Comparison of ENCODE assay signal across 14 cellular contexts in the genomic region with DNA sequence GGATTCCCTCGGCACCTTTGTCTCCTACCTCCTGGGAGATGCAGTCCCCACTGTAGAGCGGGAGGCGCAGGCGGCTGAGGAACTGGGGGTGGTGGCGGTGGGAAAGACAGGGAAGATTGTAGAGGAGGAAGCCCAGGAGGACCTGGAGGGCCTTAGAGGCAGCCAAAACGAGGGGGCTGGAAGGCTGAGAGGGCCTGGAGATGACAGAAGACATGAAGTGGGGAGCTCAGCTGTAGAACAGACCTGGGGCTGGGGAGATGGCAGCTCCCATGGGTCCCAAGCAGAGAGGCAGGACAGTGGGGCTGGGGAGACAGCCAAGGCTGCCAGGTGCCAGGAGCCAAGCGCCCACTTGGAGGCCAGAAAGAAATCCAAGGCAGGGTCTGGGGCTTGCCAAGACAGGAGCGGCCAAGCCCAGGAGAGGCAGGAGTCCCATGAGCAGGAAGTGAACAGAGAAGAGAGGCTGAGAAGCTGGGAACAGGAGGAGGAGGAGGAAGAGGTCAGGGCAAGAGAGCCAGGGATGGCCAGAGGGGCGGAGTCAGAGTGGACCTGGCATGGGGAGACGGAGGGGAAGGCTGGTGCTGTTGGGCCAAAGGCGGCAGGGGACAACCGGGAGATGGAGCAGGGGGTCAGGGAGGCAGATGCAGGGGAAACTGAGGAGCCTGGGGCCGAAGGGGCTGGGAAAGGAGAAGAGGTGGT. TPM values are rescaled to one million over a fixed set of nuclear protein-coding genes. Genes with fewer than 3 reads are reported as not detected.
A peak's percentile ranks its signal among the peaks of the same experiment; 100 is the strongest.
DNase-seq lines count a peak whose midpoint lies in the region; ATAC-seq and TF ChIP-seq lines count a peak whose summit lies in the region.
"Had no signal": no experiment of that assay in that cellular context is flagged by ENCODE, and none has a peak within 500 bp of the region (broad histone marks: within the 10 kb centered on the region; RNA-seq: fewer than 3 reads in every experiment).

No MANE protein-coding gene starts in this region.

- H3K4me2 ChIP-seq in DOHH2 (ENCODE audit: low read length) (peak overlapping the region; percentile 89; the same call in 1 of the 2 replicates), OCI-LY3 (ENCODE audit: low read length) (peak overlapping the region; percentile 99), trophoblast cell (ENCODE audit: low read length) (no peak overlapping the region)

- H3K23ac ChIP-seq in trophoblast cell (ENCODE audit: low read length) = no peak overlapping the region

- peak overlapping the region; percentile 87 for H3K9ac ChIP-seq in OCI-LY3 (ENCODE audit: low read length)
- H3K9ac ChIP-seq in trophoblast cell (ENCODE audit: low read length) = no peak overlapping the region

- H3K79me1 ChIP-seq in trophoblast cell (ENCODE audit: low read length) = peaks cover 22% of the 10 kb centered on the region

- no CpG with 5 or more reads among the region's 13 CpGs for WGBS in trophoblast cell (ENCODE audit: extremely low coverage, insufficient coverage, insufficient read length)
- 83 to 87% methylated on average over 13 of the region's 13 CpGs for WGBS in testis, 2 donors

- peak overlapping the region; percentile 21 for H2AK5ac ChIP-seq in trophoblast cell (ENCODE audit: low read length)

- H3K27me3 ChIP-seq in DOHH2 (ENCODE audit: control insufficient read depth, low read length) (peaks cover 4% of the 10 kb centered on the region; the same call in 1 of the 2 replicates), OCI-LY3 (ENCODE audit: low read depth, low read length) (no peaks in the 10 kb centered on the region), trophoblast cell (ENCODE audit: insufficient read depth, low read length) (no peaks in the 10 kb centered on the region), BE2C (no peaks in the 10 kb centered on the region), testis (no peaks in the 10 kb centered on the region)

- H3K79me2 ChIP-seq in DOHH2 (ENCODE audit: control insufficient read depth, low read length) (peaks cover 12% of the 10 kb centered on the region), OCI-LY3 (ENCODE audit: low read length) (no peaks in the 10 kb centered on the region), trophoblast cell (ENCODE audit: control insufficient read depth, insufficient read depth, low read length, poor library complexity) (peaks cover 2% of the 10 kb centered on the region)

- no peak for ATAC-seq in HG02763 (IDR thresholded peaks at IDR 0.05; ENCODE audit: unreplicated experiment)

- no peaks in the 10 kb centered on the region for H3K9me3 ChIP-seq in DOHH2 (ENCODE audit: control insufficient read depth, insufficient read depth, low read length)
- H3K9me3 ChIP-seq in OCI-LY3 (ENCODE audit: insufficient read depth, low read length) = no peaks in the 10 kb centered on the region
- H3K9me3 ChIP-seq in trophoblast cell (ENCODE audit: insufficient read depth, low read depth, low read length) = no peaks in the 10 kb centered on the region
- H3K9me3 ChIP-seq in BE2C = no peaks in the 10 kb centered on the region
- no peaks in the 10 kb centered on the region for H3K9me3 ChIP-seq in testis

- peak overlapping the region; percentile 22 for H2BK5ac ChIP-seq in trophoblast cell (ENCODE audit: low read depth, low read length, poor library complexity)

- H3K4me3 ChIP-seq in DOHH2 (ENCODE audit: low read length) (peak overlapping the region; percentile 70; the same call in 1 of the 2 replicates), OCI-LY3 (ENCODE audit: low read length) (peak overlapping the region; percentile 75), trophoblast cell (ENCODE audit: low read depth, low read length) (no peak overlapping the region), BE2C (ENCODE audit: low read depth, low read length) (no peak overlapping the region), testis (no peak overlapping the region)

- peak overlapping the region; percentile 22 for H3K14ac ChIP-seq in trophoblast cell (ENCODE audit: low read length)

- H3K36me3 ChIP-seq in DOHH2 (ENCODE audit: control insufficient read depth, low read length) (no peaks in the 10 kb centered on the region), OCI-LY3 (replicated peaks; ENCODE audit: low read depth, low read length) (peaks cover 10% of the 10 kb centered on the region), trophoblast cell (ENCODE audit: control insufficient read depth in 1 of 2, insufficient read depth in 2 of 2, low read length in 2 of 2) (no peaks in the 10 kb centered on the region), BE2C (no peaks in the 10 kb centered on the region), testis (ENCODE audit: low read depth, missing control alignments) (no peaks in the 10 kb centered on the region)

- no peak for TF ChIP-seq CTCF in DOHH2 (IDR thresholded peaks at IDR 0.05; ENCODE audit: low read depth, low read length, poor library complexity, severe bottlenecking)
- no peak for TF ChIP-seq CTCF in OCI-LY3 (IDR thresholded peaks at IDR 0.05; ENCODE audit: low read depth, low read length)
- no peak for TF ChIP-seq CTCF in BE2C (IDR thresholded peaks at IDR 0.05; ENCODE audit: low read depth, low read length)
- TF ChIP-seq CTCF in testis (IDR thresholded peaks at IDR 0.05) = no peak

- no peak overlapping the region for H4K12ac ChIP-seq in trophoblast cell (ENCODE audit: low read depth, low read length)

- intact Hi-C loops in testis (cut with DNase I; ENCODE audit: low total_unique reads) = no loop called here

- no peak overlapping the region for H4K8ac ChIP-seq in trophoblast cell (ENCODE audit: low read depth, low read length)

- H3K9me2 ChIP-seq in DOHH2 (replicated peaks; ENCODE audit: control insufficient read depth, low read length) = no peaks in the 10 kb centered on the region

- peak overlapping the region; percentile 53 for H4K91ac ChIP-seq in trophoblast cell (ENCODE audit: low read depth, low read length)

- H2AFZ ChIP-seq in OCI-LY3 (ENCODE audit: low read depth, low read length) (no peak overlapping the region), trophoblast cell (ENCODE audit: insufficient read depth, low read length, poor library complexity) (no peak overlapping the region)

- H3F3A ChIP-seq in DOHH2 (ENCODE audit: control insufficient read depth, insufficient read depth) = no peaks in the 10 kb centered on the region

- peak overlapping the region; percentile 19 for H2BK12ac ChIP-seq in trophoblast cell (ENCODE audit: low read length)

- H3K18ac ChIP-seq in trophoblast cell (ENCODE audit: low read length) = no peak overlapping the region

- peak overlapping the region; percentile 44 for H2BK120ac ChIP-seq in trophoblast cell (ENCODE audit: insufficient read depth, low read length, poor library complexity)

- H3K27ac ChIP-seq in DOHH2 (ENCODE audit: low read depth, low read length) (peak overlapping the region; percentile 72; the same call in 1 of the 2 replicates), OCI-LY3 (ENCODE audit: low read length) (peak overlapping the region; percentile 96), trophoblast cell (ENCODE audit: low read depth, low read length) (no peak overlapping the region), testis (no peak overlapping the region)

- no peaks in the 10 kb centered on the region for H4K20me1 ChIP-seq in DOHH2 (ENCODE audit: control insufficient read depth, insufficient read depth, low read depth, low read length)
- H4K20me1 ChIP-seq in OCI-LY3 (ENCODE audit: insufficient read depth, low read length) = no peaks in the 10 kb centered on the region

- H3K4ac ChIP-seq in trophoblast cell (ENCODE audit: low read depth, low read length) = no peak overlapping the region

- no peak for TF ChIP-seq POLR2A in testis (IDR thresholded peaks at IDR 0.05)

- H3K4me1 ChIP-seq in DOHH2 (ENCODE audit: control insufficient read depth, low read length) = peaks cover 27% of the 10 kb centered on the region
- H3K4me1 ChIP-seq in OCI-LY3 (ENCODE audit: low read length) = peaks cover 34% of the 10 kb centered on the region
- H3K4me1 ChIP-seq in trophoblast cell (ENCODE audit: control insufficient read depth in 1 of 2, insufficient read depth in 2 of 2, low read length in 2 of 2) = peaks cover 2 to 5% of the 10 kb centered on the region in 2 experiments
- no peaks in the 10 kb centered on the region for H3K4me1 ChIP-seq in BE2C
- peaks cover 5% of the 10 kb centered on the region for H3K4me1 ChIP-seq in testis

- peak; percentile 26 for DNase-seq in cerebellum (ENCODE audit: low spot score)
- DNase-seq in trophoblast cell = peak in 1 of 2 donors; percentile 55
- DNase-seq in BE2C = no peak
- DNase-seq in stimulated activated naive CD4-positive, alpha-beta T cell treated with Interleukin-2 at 50 U/mL for 16 hours (lab: John Stamatoyannopoulos, UW) = no peak
- no peak for DNase-seq in testis
- DNase-seq: DMS53; endodermal cell; NCI-H1048; stimulated activated CD4-positive, alpha-beta T cell treated with anti-CD3 and anti-CD28 coated beads, Interleukin-12 subunit alpha, Interleukin-12 subunit beta, amount 100 ng/mL, for 4 hours had no signal

RNA-seq across cellular contexts. Expression of gene APOBR, which starts 0.8 kb away (rescaled TPM):
- total RNA-seq in cerebellum (0.09 TPM), testis (1 to 10 TPM; 2.1 to 3.1 TPM)
- polyA plus RNA-seq in trophoblast cell (2013) = 1.4 and 1.5 TPM in 2 replicates
- not detected for polyA plus RNA-seq in BE2C (2012; ENCODE audit: insufficient read depth, insufficient read length, low read depth)
- 2.9 TPM for polyA plus RNA-seq in testis (ENCODE audit: insufficient read depth, low read depth, low replicate concordance)
- total RNA-seq: endodermal cell, RPMI7951 had no signal

RNA-seq across cellular contexts. Expression of gene CLN3, which starts 3.4 kb away (rescaled TPM):
- 15.3 TPM for total RNA-seq in cerebellum
- 40.6 and 43.8 TPM in 2 replicates for polyA plus RNA-seq in trophoblast cell (2013)
- polyA plus RNA-seq in BE2C (2012; ENCODE audit: insufficient read depth, insufficient read length, low read depth) = 52.3 TPM
- total RNA-seq in testis = 10 to 100 TPM; 25.4 to 50.2 TPM
- 23.3 TPM for polyA plus RNA-seq in testis (ENCODE audit: insufficient read depth, low read depth, low replicate concordance)

RNA-seq across cellular contexts. Expression of gene IL27, which starts 11.4 kb away (rescaled TPM):
- total RNA-seq in cerebellum (not detected), testis (1 to 10 TPM in 1 of 2 donors, not detected in 1; 1.8 TPM)
- polyA plus RNA-seq in trophoblast cell (2013) = 0.41 and 0.61 TPM in 2 replicates
- polyA plus RNA-seq in BE2C (2012; ENCODE audit: insufficient read depth, insufficient read length, low read depth) = not detected
- 1.1 TPM for polyA plus RNA-seq in testis (ENCODE audit: insufficient read depth, low read depth, low replicate concordance)
- total RNA-seq: endodermal cell, RPMI7951, temporal lobe had no signal

RNA-seq across cellular contexts. Expression of gene NPIPB7, which starts 23.1 kb away (rescaled TPM):
- total RNA-seq in cerebellum (0.27 TPM), testis (10 to 100 TPM in 1 of 2 donors, 1 to 10 TPM in 1; 2.0 to 10.5 TPM)
- polyA plus RNA-seq in trophoblast cell (2013) = 0.22 and 0.45 TPM in 2 replicates
- not detected for polyA plus RNA-seq in BE2C (2012; ENCODE audit: insufficient read depth, insufficient read length, low read depth)
- 25.3 TPM for polyA plus RNA-seq in testis (ENCODE audit: insufficient read depth, low read depth, low replicate concordance)
- total RNA-seq: RPMI7951 had no signal

RNA-seq across cellular contexts. Expression of gene NUPR1, which starts 43.5 kb away (rescaled TPM):
- total RNA-seq in cerebellum (0.09 TPM), testis (10 to 100 TPM; 38.0 to 46.6 TPM)
- polyA plus RNA-seq in trophoblast cell (2013) = 36.2 and 40.7 TPM in 2 replicates
- polyA plus RNA-seq in BE2C (2012; ENCODE audit: insufficient read depth, insufficient read length, low read depth) = 72.0 TPM
- polyA plus RNA-seq in testis (ENCODE audit: insufficient read depth, low read depth, low replicate concordance) = 159 TPM
- total RNA-seq: endodermal cell had no signal

Comparison
In these comparisons a context has a peak if more than half of its experiments do, and no peak if none do; other contexts are left out.
1. H3K27ac ChIP-seq: peak in DOHH2 (single experiment) and OCI-LY3 (single experiment); none in trophoblast cell (single experiment) and testis (0 of 2).
2. H3K4me3 ChIP-seq: peak in DOHH2 (single experiment) and OCI-LY3 (single experiment); none in trophoblast cell (single experiment), BE2C (single experiment) and testis (0 of 2).